Comparison of ENCODE assay signal across 1 cellular context in the genomic region with DNA sequence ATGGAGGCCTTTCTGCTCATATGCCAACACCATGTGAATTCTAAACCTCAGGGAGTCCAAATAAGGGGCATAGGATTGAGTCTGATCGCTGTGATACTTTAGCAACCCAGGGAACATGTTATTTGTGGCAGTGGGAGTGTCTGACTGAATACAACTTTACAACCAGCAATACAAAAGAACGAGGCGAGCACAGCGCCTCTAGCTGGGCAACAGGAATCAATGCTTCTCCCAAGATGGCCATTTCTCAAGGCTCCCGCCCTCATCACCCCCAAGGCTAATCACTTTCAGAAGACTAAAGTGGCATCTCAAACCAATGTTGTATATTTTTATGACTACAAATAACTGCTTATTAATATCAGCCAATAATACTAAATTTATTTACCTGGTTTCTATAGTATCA.
TF ChIP-seq lines count a peak whose summit lies in the region.

No MANE protein-coding gene starts in this region.

TF ChIP-seq in HEK293T, 16 proteins besides CTCF, POLR2A, EP300 and RAD21:
- no peak for TF ChIP-seq TARDBP (IDR thresholded peaks at IDR 0.05)
